Comparison of ENCODE assay signal across 14 cellular contexts in the genomic region with DNA sequence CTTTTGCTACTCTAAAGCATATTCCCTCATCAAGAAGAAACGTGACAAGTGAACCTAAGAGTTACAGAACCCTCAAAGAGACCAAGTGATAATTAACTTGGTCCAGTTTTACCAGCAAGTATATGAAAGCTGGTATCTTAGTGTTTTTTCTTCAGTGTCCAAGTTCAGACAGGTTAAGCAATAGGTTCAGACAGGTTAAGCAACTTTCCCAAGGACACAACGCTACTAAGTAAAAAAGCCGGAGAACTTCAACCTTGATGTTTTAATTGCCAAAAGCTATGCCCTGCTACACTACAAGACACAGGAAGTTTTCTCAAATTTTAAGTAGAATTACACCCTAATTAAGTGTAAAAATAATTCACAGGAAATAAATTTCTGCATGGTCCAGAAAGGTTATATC. TPM values are rescaled to one million over a fixed set of nuclear protein-coding genes. Genes with fewer than 3 reads are reported as not detected.
A peak's percentile ranks its signal among the peaks of the same experiment; 100 is the strongest.
DNase-seq lines count a peak whose midpoint lies in the region; ATAC-seq, FAIRE-seq and TF ChIP-seq lines count a peak whose summit lies in the region.
"Had no signal": no experiment of that assay in that cellular context is flagged by ENCODE, and none has a peak within 500 bp of the region (broad histone marks: within the 10 kb centered on the region; RNA-seq: fewer than 3 reads in every experiment).

No MANE protein-coding gene starts in this region.

- H3K79me2 ChIP-seq in HepG2 (ENCODE audit: insufficient read depth, low read length), result peaks cover 27% of the 10 kb centered on the region

- H3K27ac ChIP-seq in body of pancreas, result no peak overlapping the region
- H3K27ac ChIP-seq in HepG2 (ENCODE audit: extremely low read length, insufficient read depth, low read length), result no peak overlapping the region
- H3K27ac ChIP-seq: BLaER1 treated with 17β-estradiol and CSF1 and Interleukin-3, amounts not matched to agents 10 nM and 100 nM had no signal

- H3K36me3 ChIP-seq in body of pancreas (replicated peaks in 1 of 2; ENCODE audit: insufficient read depth in 1 of 2, low read depth in 2 of 2) (no peaks in the 10 kb centered on the region), HepG2 (replicated peaks in 1 of 2; ENCODE audit: control insufficient read depth in 1 of 2, insufficient read depth in 2 of 2, low read length in 2 of 2) (no peaks in the 10 kb centered on the region; a peak in 1 of 5 replicates)

- H4K20me1 ChIP-seq in HepG2 (ENCODE audit: insufficient read depth, low read length), result no peaks in the 10 kb centered on the region

- H3K27me3 ChIP-seq in body of pancreas, result no peaks in the 10 kb centered on the region
- H3K27me3 ChIP-seq in HepG2 (ENCODE audit: control insufficient read depth in 1 of 2, insufficient read depth in 2 of 2, low read length in 2 of 2), result no peaks in the 10 kb centered on the region
- H3K27me3 ChIP-seq: BLaER1 treated with 17β-estradiol and CSF1 and Interleukin-3, amounts not matched to agents 10 nM and 100 nM had no signal

- 23 to 28% methylated on average over 3 of the region's 3 CpGs for WGBS in body of pancreas, 2 donors
- WGBS in HepG2 (ENCODE audit: low lambda C conversion rate), result 73% methylated on average over 3 of the region's 3 CpGs

- peak; percentile 52 for ATAC-seq in body of pancreas
- peak; percentile 48 for ATAC-seq in esophagus mucosa
- ATAC-seq in HepG2, result no peak
- ATAC-seq: CD8-positive, alpha-beta T cell; GM23338 had no signal

- peaks cover 27% of the 10 kb centered on the region for H3K4me1 ChIP-seq in body of pancreas
- peaks cover 23% of the 10 kb centered on the region for H3K4me1 ChIP-seq in HepG2 (ENCODE audit: insufficient read depth, low read length)
- H3K4me1 ChIP-seq: BLaER1 treated with 17β-estradiol and CSF1 and Interleukin-3, amounts not matched to agents 10 nM and 100 nM had no signal

- no TSS peak for BruUV-seq in HepG2 (replicated peaks; lab: Mats Ljungman, UMichigan)

- no peak overlapping the region for H3K9ac ChIP-seq in HepG2 (ENCODE audit: insufficient read depth, low read depth, low read length)
- H3K9ac ChIP-seq: BLaER1 treated with 17β-estradiol and CSF1 and Interleukin-3, amounts not matched to agents 10 nM and 100 nM had no signal

- TF ChIP-seq CTCF in body of pancreas (IDR thresholded peaks at IDR 0.05) (no peak), HepG2 (CRISPR knock-in tag; IDR thresholded peaks at IDR 0.05) (no peak)

- no peak overlapping the region for H2AFZ ChIP-seq in HepG2 (ENCODE audit: low read length)
- H2AFZ ChIP-seq: GM23338 had no signal

- POLR2A ChIA-PET in HepG2 (lab: Yijun Ruan, JAX), result no interaction called here

- H3K4me2 ChIP-seq in HepG2 (ENCODE audit: low read depth, low read length), result no peak overlapping the region
- H3K4me2 ChIP-seq: BLaER1 treated with 17β-estradiol and CSF1 and Interleukin-3, amounts not matched to agents 10 nM and 100 nM; GM23338 had no signal

- TF ChIP-seq POLR2A in body of pancreas (IDR thresholded peaks at IDR 0.05) (no peak), HepG2 (IDR thresholded peaks at IDR 0.05; ENCODE audit: insufficient read depth in 1 of 2, low read depth in 2 of 2, low read length in 2 of 2) (no peak)

- CTCF ChIA-PET in HepG2 (lab: Yijun Ruan, JAX; ENCODE audit: low intra/inter-chr PET ratio, low total read pairs), result no interaction called here

- intact Hi-C loops in body of pancreas (cut with DNase I) (no loop called here), HepG2 (cut with micrococcal nuclease; ENCODE audit: unreplicated experiment) (no loop called here)

- no peak overlapping the region for H3K4me3 ChIP-seq in body of pancreas
- no peak overlapping the region for H3K4me3 ChIP-seq in HepG2 (replicated peaks in 1 of 3; ENCODE audit: insufficient read depth in 1 of 3, low read depth in 2 of 3, low read length in 3 of 3)
- H3K4me3 ChIP-seq: BLaER1 treated with 17β-estradiol and CSF1 and Interleukin-3, amounts not matched to agents 10 nM and 100 nM; GM23338 had no signal

- FAIRE-seq in HepG2 (lab: Jason Lieb, UNC), result no peak
- FAIRE-seq: H54 had no signal

- no peak for DNase-seq in body of pancreas
- DNase-seq in HepG2 (ENCODE audit: low spot score), result no peak
- DNase-seq in medulla oblongata (ENCODE audit: extremely low spot score), result no peak
- DNase-seq in NK-92 (lab: John Stamatoyannopoulos, UW; ENCODE audit: unreplicated experiment), result no peak
- DNase-seq in NCI-H2107 treated with DMSO at 0.1 percent for 48 hours (lab: John Stamatoyannopoulos, UW; ENCODE audit: unreplicated experiment), result no peak
- DNase-seq: Calu3; CD8-positive, alpha-beta T cell; DMS79 treated with DMSO at 0.1 percent for 48 hours; GF-D8; HCEC 1CT had no signal

- TF ChIP-seq RAD21 in HepG2 (CRISPR knock-in tag; IDR thresholded peaks at IDR 0.05), result no peak

- TF ChIP-seq EP300 in HepG2 (IDR thresholded peaks at IDR 0.05; ENCODE audit: low read depth in 2 of 2, low read length in 2 of 2) (no peak), HepG2 (CRISPR knock-in tag; IDR thresholded peaks at IDR 0.05; ENCODE audit: borderline replicate concordance) (no peak)

- in situ Hi-C loops in HepG2 (cut with HindIII; ENCODE audit: extremely low pct_ligation_motif_present, low pct_unique_long_range_greater_than_20kb), result no loop called here

- peaks cover 0 to 5% (median 0%) of the 10 kb centered on the region in 3 donors for H3K9me3 ChIP-seq in body of pancreas
- H3K9me3 ChIP-seq in HepG2 (ENCODE audit: low read length), result peaks cover 13% of the 10 kb centered on the region

TF ChIP-seq in HepG2, 621 proteins besides CTCF, POLR2A, EP300 and RAD21:
- no peak for TF ChIP-seq YEATS4 (CRISPR knock-in tag; IDR thresholded peaks at IDR 0.05; ENCODE audit: borderline replicate concordance)
- TF ChIP-seq CEBPG (CRISPR knock-in tag; IDR thresholded peaks at IDR 0.05), result 0 out of 2 replicates have a peak, but pooled peaks have one; percentile 23
- no peak for TF ChIP-seq KDM5A (IDR thresholded peaks at IDR 0.05; ENCODE audit: borderline replicate concordance, low read length)
- no peak for TF ChIP-seq KAT2B (IDR thresholded peaks at IDR 0.05; ENCODE audit: borderline replicate concordance, low read depth, low read length)
- no peak for TF ChIP-seq HHEX (CRISPR knock-in tag; IDR thresholded peaks at IDR 0.05)
- no peak for TF ChIP-seq ZNF891 (CRISPR knock-in tag; IDR thresholded peaks at IDR 0.05)
- no peak for TF ChIP-seq ZSCAN31 (CRISPR knock-in tag; IDR thresholded peaks at IDR 0.05; ENCODE audit: low read depth)
- no peak for TF ChIP-seq RARG (CRISPR knock-in tag; IDR thresholded peaks at IDR 0.05; ENCODE audit: low read depth)
- no peak for TF ChIP-seq ZNF572 (CRISPR knock-in tag; IDR thresholded peaks at IDR 0.05)
- TF ChIP-seq CEBPB (IDR thresholded peaks at IDR 0.05; ENCODE audit: borderline replicate concordance, low read depth, low read length), result peak; percentile 76; the same call in 1 of the 2 replicates
- no peak for TF ChIP-seq SMARCC2 (IDR thresholded peaks at IDR 0.05)
- TF ChIP-seq MAFG (CRISPR knock-in tag; IDR thresholded peaks at IDR 0.05), result no peak

RNA-seq across cellular contexts. Expression of a gene that starts 30.0 kb away (rescaled TPM):
- 10 to 100 TPM; 26.0 to 30.4 TPM for total RNA-seq in body of pancreas
- total RNA-seq in esophagus mucosa, result 57.2 TPM
- 6.3 and 8.3 TPM in 2 replicates for total RNA-seq in HepG2 (2016; rRNA removed; fragmentation: Illumina TruSeq; extraction: Trizol)
- total RNA-seq in HepG2 (2016; cell fraction: cytosol; rRNA removed; fragmentation: Illumina TruSeq; extraction: Trizol; ENCODE audit: low read depth), result 21.8 and 24.5 TPM in 2 replicates
- 7.2 and 8.3 TPM in 2 replicates for total RNA-seq in HepG2 (2016; cell fraction: insoluble cytoplasmic fraction; rRNA removed; fragmentation: Illumina TruSeq; extraction: Trizol)
- total RNA-seq in HepG2 (2016; cell fraction: membrane; rRNA removed; fragmentation: Illumina TruSeq; extraction: Trizol), result 9.4 and 10.7 TPM in 2 replicates
- 12.7 and 17.3 TPM in 2 replicates for total RNA-seq in HepG2 (2016; cell fraction: nucleus; rRNA removed; fragmentation: Illumina TruSeq; extraction: Trizol)
- 6.6 and 8.2 TPM in 2 replicates for polyA plus RNA-seq in HepG2 (2011; rRNA removed)
- 5.4 and 5.7 TPM in 2 replicates for polyA plus RNA-seq in HepG2 (2011; cell fraction: cytosol; rRNA removed)
- polyA plus RNA-seq in HepG2 (2011; cell fraction: nucleus; rRNA removed), result 11.8 and 12.2 TPM in 2 replicates
- 4.1 and 5.0 TPM in 2 replicates for polyA plus RNA-seq in HepG2 (2012)
- polyA plus RNA-seq in HepG2 (2016; cell fraction: cytosol; fragmentation: Illumina TruSeq; extraction: Trizol; ENCODE audit: low read depth), result 0.71 and 0.82 TPM in 2 replicates
- 4.4 and 4.7 TPM in 2 replicates for polyA plus RNA-seq in HepG2 (2016; cell fraction: insoluble cytoplasmic fraction; fragmentation: Illumina TruSeq; extraction: Trizol; ENCODE audit: low read depth)
- polyA plus RNA-seq in HepG2 (2016; cell fraction: membrane; fragmentation: Illumina TruSeq; extraction: Trizol; ENCODE audit: low read depth), result 1.1 TPM in 2 replicates
- polyA plus RNA-seq in HepG2 (2016; cell fraction: nucleus; fragmentation: Illumina TruSeq; extraction: Trizol; ENCODE audit: insufficient read depth, low read depth), result 10.0 and 10.5 TPM in 2 replicates
- polyA minus RNA-seq in HepG2 (2011; rRNA and poly(A)+ RNA removed; ENCODE audit: low replicate concordance), result 8.1 and 27.5 TPM in 2 replicates
- polyA minus RNA-seq in HepG2 (2011; cell fraction: cytosol; rRNA and poly(A)+ RNA removed), result 12.5 and 12.9 TPM in 2 replicates
- 30.4 and 32.9 TPM in 2 replicates for polyA minus RNA-seq in HepG2 (2011; cell fraction: nucleus; rRNA and poly(A)+ RNA removed)
